ENCODE assay signal across 16 cellular contexts in the genomic region with DNA sequence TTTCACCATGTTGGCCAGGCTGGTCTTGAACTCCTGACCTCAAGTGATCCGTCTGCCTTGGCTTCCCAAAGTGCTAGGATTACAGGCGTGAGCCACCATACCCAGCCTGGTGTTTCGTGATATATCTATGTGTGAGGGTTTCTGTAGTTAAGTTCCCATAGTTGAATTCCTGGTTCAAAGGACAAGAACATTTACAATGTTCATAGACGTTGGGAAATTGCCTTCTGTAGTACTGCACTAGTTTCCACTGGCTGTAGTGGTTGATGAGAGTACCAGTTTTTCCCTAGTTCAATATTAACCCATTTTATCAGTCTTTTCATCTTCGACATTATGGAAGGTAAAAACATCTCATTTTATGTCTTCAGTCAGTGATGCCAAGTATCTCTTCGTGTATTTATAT.
A peak's percentile ranks its signal among the peaks of the same experiment; 100 is the strongest.
DNase-seq lines count a peak whose midpoint lies in the region; ATAC-seq, FAIRE-seq and TF ChIP-seq lines count a peak whose summit lies in the region.
"Had no signal": no experiment of that assay in that cellular context is flagged by ENCODE, and none has a peak within 500 bp of the region (broad histone marks: within the 10 kb centered on the region; RNA-seq: fewer than 3 reads in every experiment).

No MANE protein-coding gene starts in this region.

- no TSS peak for BruUV-seq in Calu3 (replicated peaks; lab: Mats Ljungman, UMichigan)

- ATAC-seq in RWPE2 (ENCODE audit: low read depth) (no peak), HG02623 (IDR thresholded peaks at IDR 0.05; ENCODE audit: unreplicated experiment) (no peak)

- H3K27me3 ChIP-seq in RWPE2 (ENCODE audit: insufficient read depth, poor library complexity, severe bottlenecking) (no peaks in the 10 kb centered on the region), esophagus muscularis mucosa (no peaks in the 10 kb centered on the region), mucosa of rectum (ENCODE audit: control insufficient read depth in 2 of 2, insufficient read depth in 2 of 2, low read length in 2 of 2) (no peaks in the 10 kb centered on the region), MG63 (no peaks in the 10 kb centered on the region), endodermal cell (ENCODE audit: control insufficient read depth, insufficient read depth, low read length, poor library complexity, severe bottlenecking) (no peaks in the 10 kb centered on the region)

- H3K27me3 Mint-ChIP-seq in Calu3 (ENCODE audit: unreplicated experiment) (no peaks in the 10 kb centered on the region), endodermal cell (ENCODE audit: insufficient read depth) (no peaks in the 10 kb centered on the region)

- peaks cover 30% of the 10 kb centered on the region for H3K36me3 Mint-ChIP-seq in Calu3 (ENCODE audit: insufficient read depth, unreplicated experiment)
- no peaks in the 10 kb centered on the region for H3K36me3 Mint-ChIP-seq in endodermal cell (ENCODE audit: low read depth)

- TF ChIP-seq EP300 in esophagus muscularis mucosa (IDR thresholded peaks at IDR 0.05): no peak

- no peak overlapping the region for H3K9ac ChIP-seq in mucosa of rectum (ENCODE audit: low read depth in 1 of 2, low read length in 2 of 2)
- H3K9ac ChIP-seq in endodermal cell (ENCODE audit: extremely low read depth, low read length, poor library complexity, severe bottlenecking): no peak overlapping the region

- no peak for TF ChIP-seq POLR2A in esophagus muscularis mucosa (IDR thresholded peaks at IDR 0.05; ENCODE audit: low read depth)

- no peak overlapping the region for H3K4me3 ChIP-seq in RWPE2 (ENCODE audit: severe bottlenecking)
- no peak overlapping the region for H3K4me3 ChIP-seq in esophagus muscularis mucosa
- no peak overlapping the region for H3K4me3 ChIP-seq in mucosa of rectum (ENCODE audit: low read length in 2 of 2)
- H3K4me3 ChIP-seq in MG63: no peak overlapping the region
- no peak overlapping the region for H3K4me3 ChIP-seq in endodermal cell (ENCODE audit: low read length)

- CTCF ChIA-PET in Calu3 (lab: Charles Lee): no interaction called here

- H3K36me3 ChIP-seq in RWPE2 (ENCODE audit: low read depth) (0 out of 2 replicates have a peak, but pooled peaks cover 3% of the 10 kb centered on the region), esophagus muscularis mucosa (no peaks in the 10 kb centered on the region), mucosa of rectum (ENCODE audit: control insufficient read depth in 2 of 2, insufficient read depth in 2 of 2, low read length in 2 of 2) (no peaks in the 10 kb centered on the region), MG63 (no peaks in the 10 kb centered on the region), endodermal cell (ENCODE audit: control insufficient read depth, insufficient read depth, low read length) (no peaks in the 10 kb centered on the region)

- H3K4me1 Mint-ChIP-seq in Calu3 (ENCODE audit: low read depth, unreplicated experiment) (peaks cover 90% of the 10 kb centered on the region), endodermal cell (peaks cover 26% of the 10 kb centered on the region)

- no peaks in the 10 kb centered on the region for H3K9me3 Mint-ChIP-seq in Calu3 (ENCODE audit: low read depth, unreplicated experiment)
- no peaks in the 10 kb centered on the region for H3K9me3 Mint-ChIP-seq in endodermal cell

- intact Hi-C loops in Calu3 (cut with micrococcal nuclease; ENCODE audit: unreplicated experiment) (no loop called here), esophagus muscularis mucosa (cut with DNase I) (no loop called here)

- TF ChIP-seq CTCF in Calu3 (IDR thresholded peaks at IDR 0.05; ENCODE audit: unreplicated experiment) (no peak), RWPE2 (IDR thresholded peaks at IDR 0.05; ENCODE audit: poor library complexity, severe bottlenecking) (no peak), esophagus muscularis mucosa (IDR thresholded peaks at IDR 0.05) (no peak), endodermal cell (conservative IDR thresholded peaks at IDR 0.05) (no peak)

- H3K27ac Mint-ChIP-seq in Calu3 (ENCODE audit: unreplicated experiment) (peak overlapping the region; percentile 63), endodermal cell (no peak overlapping the region)

- peaks cover 80% of the 10 kb centered on the region for H3K4me1 ChIP-seq in RWPE2 (ENCODE audit: insufficient read depth, poor library complexity, severe bottlenecking)
- peaks cover 0 to 18% (median 9%) of the 10 kb centered on the region in 4 donors for H3K4me1 ChIP-seq in esophagus muscularis mucosa
- peaks cover 12 to 44% of the 10 kb centered on the region in 2 donors for H3K4me1 ChIP-seq in mucosa of rectum (ENCODE audit: control insufficient read depth in 2 of 2, insufficient read depth in 2 of 2, low read length in 2 of 2)
- H3K4me1 ChIP-seq in endodermal cell (ENCODE audit: control insufficient read depth, insufficient read depth, low read length): peaks cover 9% of the 10 kb centered on the region

- WGBS in esophagus muscularis mucosa: 81% methylated on average over 6 of the region's 6 CpGs
- 94 to 96% methylated on average over 3 to 6 of the region's 6 CpGs for WGBS in endodermal cell (ENCODE audit: insufficient coverage in 1 of 2, insufficient read length in 1 of 2), 2 experiments

- H3K27ac ChIP-seq in RWPE2 (ENCODE audit: poor library complexity, severe bottlenecking): peak overlapping the region; percentile 91
- no peak overlapping the region for H3K27ac ChIP-seq in esophagus muscularis mucosa (replicated peaks in 1 of 4)
- peak overlapping the region; percentile 40 to 42 for H3K27ac ChIP-seq in mucosa of rectum (ENCODE audit: low read depth in 2 of 2, low read length in 2 of 2)
- H3K27ac ChIP-seq in endodermal cell (ENCODE audit: low read depth, low read length): no peak overlapping the region

- no peak for DNase-seq in Calu3
- no peak for DNase-seq in RWPE2 (ENCODE audit: low spot score)
- DNase-seq in esophagus muscularis mucosa (ENCODE audit: extremely low spot score): peak; percentile 14
- no peak for DNase-seq in MG63
- no peak for DNase-seq in endodermal cell
- DNase-seq in frontal cortex (ENCODE audit: low spot score in 2 of 2): no peak
- DNase-seq: DND-41, GDM1, Karpas-422, NCI-H1417, NCI-H2029, NCI-H510A had no signal

- H3K9me3 ChIP-seq in RWPE2 (ENCODE audit: severe bottlenecking) (no peaks in the 10 kb centered on the region), esophagus muscularis mucosa (no peaks in the 10 kb centered on the region), mucosa of rectum (ENCODE audit: control insufficient read depth in 2 of 2, low read length in 2 of 2) (no peaks in the 10 kb centered on the region), MG63 (no peaks in the 10 kb centered on the region), endodermal cell (ENCODE audit: control insufficient read depth, low read length) (no peaks in the 10 kb centered on the region)

- no peak for FAIRE-seq in frontal cortex (lab: Jason Lieb, UNC)
- FAIRE-seq: A204.1, H1 had no signal

- no peak overlapping the region for H3K4me3 Mint-ChIP-seq in Calu3 (ENCODE audit: low read depth, unreplicated experiment)
- no peak overlapping the region for H3K4me3 Mint-ChIP-seq in endodermal cell

Comparison
In these comparisons a context has a peak if more than half of its experiments do, and no peak if none do; other contexts are left out.
1. H3K27ac ChIP-seq: peak in RWPE2 (single experiment) and mucosa of rectum (2 of 2); none in esophagus muscularis mucosa (0 of 4) and endodermal cell (single experiment).